8 cellular contexts compared by ENCODE assay signal in the genomic region with DNA sequence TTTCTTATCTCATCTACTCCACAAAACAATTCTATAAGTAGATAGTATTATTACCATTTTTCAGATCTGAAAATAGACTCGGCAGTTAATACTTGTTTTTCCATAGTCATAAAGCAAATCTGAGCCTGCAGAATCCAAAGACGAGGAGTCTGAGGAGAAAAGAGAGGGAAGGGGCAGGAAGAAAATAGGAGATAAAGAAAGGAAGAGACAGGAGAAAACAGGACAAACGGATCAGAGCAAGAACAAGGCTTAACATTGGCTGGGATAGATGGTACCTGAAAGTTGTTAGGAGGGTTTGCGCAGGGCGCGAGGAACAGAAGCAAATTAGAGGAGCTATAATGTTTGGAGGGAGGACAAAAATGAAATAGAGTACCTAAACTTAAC. TPM values are rescaled to one million over a fixed set of nuclear protein-coding genes. Genes with fewer than 3 reads are reported as not detected.
DNase-seq lines count a peak whose midpoint lies in the region; FAIRE-seq and TF ChIP-seq lines count a peak whose summit lies in the region.

No MANE protein-coding gene starts in this region.

- H3K9me3 ChIP-seq in kidney (ENCODE audit: control insufficient read depth in 1 of 2, low read length in 2 of 2) (no peaks in the 10 kb centered on the region), suprapubic skin (no peaks in the 10 kb centered on the region)

- no peak for TF ChIP-seq POLR2A in suprapubic skin (IDR thresholded peaks at IDR 0.05)

- peaks cover 20% of the 10 kb centered on the region for H3K36me3 Mint-ChIP-seq in T-helper 2 cell treated with Interferon-gamma antibody and Interleukin-4, amounts not matched to agents 5 μg/mL and 100 μg/mL, for 36 hours (ENCODE audit: low read depth)
- H3K36me3 Mint-ChIP-seq in activated naive CD8-positive, alpha-beta T cell treated with anti-CD3 and anti-CD28 coated beads for 36 hours: peaks cover 34% of the 10 kb centered on the region

- H3K4me3 ChIP-seq in kidney (ENCODE audit: low read length in 2 of 2): peak overlapping the region; percentile 96
- H3K4me3 ChIP-seq in suprapubic skin: peak overlapping the region; percentile 98

- intact Hi-C loops in kidney (cut with DNase I): no loop called here

- H3K9ac ChIP-seq in kidney (ENCODE audit: low read length in 2 of 2): peak overlapping the region; percentile 77 to 90

- H3K27me3 ChIP-seq in suprapubic skin: peaks cover 4% of the 10 kb centered on the region

- peak overlapping the region; percentile 98 for H3K27ac Mint-ChIP-seq in T-helper 2 cell treated with Interferon-gamma antibody and Interleukin-4, amounts not matched to agents 5 μg/mL and 100 μg/mL, for 36 hours
- peak overlapping the region; percentile 100 for H3K27ac Mint-ChIP-seq in activated naive CD8-positive, alpha-beta T cell treated with anti-CD3 and anti-CD28 coated beads for 36 hours

- peaks cover 0 to under 1% of the 10 kb centered on the region in 2 donors for H3K36me3 ChIP-seq in kidney (ENCODE audit: control insufficient read depth in 1 of 2, insufficient read depth in 2 of 2, low read length in 2 of 2)
- no peaks in the 10 kb centered on the region for H3K36me3 ChIP-seq in suprapubic skin

- FAIRE-seq in kidney (lab: Jason Lieb, UNC): no peak

- DNase-seq in T-helper 2 cell treated with Interferon-gamma antibody and Interleukin-4, amounts not matched to agents 5 μg/mL and 100 μg/mL, for 36 hours (ENCODE audit: low spot score): no peak
- DNase-seq in T-helper 2 cell (no peak), kidney (no peak), suprapubic skin (ENCODE audit: low spot score in 2 of 2) (no peak), islet precursor cell (no peak), inferior parietal cortex (ENCODE audit: extremely low spot score) (no peak), NCI-H2107 treated with DMSO at 0.1 percent for 48 hours (lab: John Stamatoyannopoulos, UW; ENCODE audit: unreplicated experiment) (no peak)
- no peak for DNase-seq in activated naive CD8-positive, alpha-beta T cell treated with anti-CD3 and anti-CD28 coated beads for 36 hours

- H3K27ac ChIP-seq in kidney (ENCODE audit: low read depth in 2 of 2, low read length in 2 of 2) (no peak overlapping the region), suprapubic skin (peak overlapping the region; percentile 90)

- TF ChIP-seq EP300 in suprapubic skin (IDR thresholded peaks at IDR 0.05): no peak

- peaks cover 4 to 7% of the 10 kb centered on the region in 2 donors for H3K4me1 ChIP-seq in kidney (ENCODE audit: control insufficient read depth in 1 of 2, insufficient read depth in 1 of 2, low read depth in 1 of 2, low read length in 2 of 2)
- H3K4me1 ChIP-seq in suprapubic skin: peaks cover 18% of the 10 kb centered on the region

- 42% methylated on average over 6 of the region's 6 CpGs for WGBS in suprapubic skin

- no peaks in the 10 kb centered on the region for H3K27me3 Mint-ChIP-seq in T-helper 2 cell treated with Interferon-gamma antibody and Interleukin-4, amounts not matched to agents 5 μg/mL and 100 μg/mL, for 36 hours (ENCODE audit: low read depth)
- no peaks in the 10 kb centered on the region for H3K27me3 Mint-ChIP-seq in activated naive CD8-positive, alpha-beta T cell treated with anti-CD3 and anti-CD28 coated beads for 36 hours

- peak overlapping the region; percentile 94 for H3K4me3 Mint-ChIP-seq in T-helper 2 cell treated with Interferon-gamma antibody and Interleukin-4, amounts not matched to agents 5 μg/mL and 100 μg/mL, for 36 hours
- peak overlapping the region; percentile 97 for H3K4me3 Mint-ChIP-seq in activated naive CD8-positive, alpha-beta T cell treated with anti-CD3 and anti-CD28 coated beads for 36 hours

- H3K4me1 Mint-ChIP-seq in T-helper 2 cell treated with Interferon-gamma antibody and Interleukin-4, amounts not matched to agents 5 μg/mL and 100 μg/mL, for 36 hours (ENCODE audit: low read depth): peaks cover 48% of the 10 kb centered on the region
- peaks cover 35% of the 10 kb centered on the region for H3K4me1 Mint-ChIP-seq in activated naive CD8-positive, alpha-beta T cell treated with anti-CD3 and anti-CD28 coated beads for 36 hours

- TF ChIP-seq CTCF in kidney (IDR thresholded peaks at IDR 0.05; ENCODE audit: borderline replicate concordance, extremely low read depth, insufficient read depth) (no peak), suprapubic skin (IDR thresholded peaks at IDR 0.05) (no peak)

- H3K9me3 Mint-ChIP-seq in T-helper 2 cell treated with Interferon-gamma antibody and Interleukin-4, amounts not matched to agents 5 μg/mL and 100 μg/mL, for 36 hours: no peaks in the 10 kb centered on the region
- no peaks in the 10 kb centered on the region for H3K9me3 Mint-ChIP-seq in activated naive CD8-positive, alpha-beta T cell treated with anti-CD3 and anti-CD28 coated beads for 36 hours

RNA-seq across cellular contexts. Expression of gene PPIL1, which starts 0.6 kb away (rescaled TPM):
- 10 to 100 TPM; 55.1 to 58.4 TPM for total RNA-seq in activated naive CD8-positive, alpha-beta T cell treated with anti-CD3 and anti-CD28 coated beads for 36 hours
- total RNA-seq in kidney: 21.3 TPM
- 40.1 TPM for polyA plus RNA-seq in kidney (ENCODE audit: insufficient read depth, low read depth, low replicate concordance)
- total RNA-seq in suprapubic skin: 10 to 100 TPM in 1 of 4 donors, 1 to 10 TPM in 3; 4.1 to 16.6 (median 7.7) TPM

RNA-seq across cellular contexts. Expression of gene C6orf89, which starts 10.5 kb away (rescaled TPM):
- 10 to 100 TPM; 32.1 to 32.7 TPM for total RNA-seq in activated naive CD8-positive, alpha-beta T cell treated with anti-CD3 and anti-CD28 coated beads for 36 hours
- total RNA-seq in kidney (72.4 TPM), suprapubic skin (10 to 100 TPM; 29.8 to 42.1 (median 37.9) TPM)
- polyA plus RNA-seq in kidney (ENCODE audit: insufficient read depth, low read depth, low replicate concordance): 25.7 TPM

RNA-seq across cellular contexts. Expression of gene CPNE5, which starts 36.0 kb away (rescaled TPM):
- 1 to 10 TPM in 1 of 2 experiments, under 1 TPM in 1; 0.72 to 1.2 TPM for total RNA-seq in activated naive CD8-positive, alpha-beta T cell treated with anti-CD3 and anti-CD28 coated beads for 36 hours
- total RNA-seq in kidney: 7.1 TPM
- polyA plus RNA-seq in kidney (ENCODE audit: insufficient read depth, low read depth, low replicate concordance): 3.7 TPM
- total RNA-seq in suprapubic skin: 1 to 10 TPM in 2 of 4 donors, under 1 TPM in 2; 0.48 to 1.2 (median 0.90) TPM
